Comparison of ENCODE assay signal across 14 cellular contexts in the genomic region with DNA sequence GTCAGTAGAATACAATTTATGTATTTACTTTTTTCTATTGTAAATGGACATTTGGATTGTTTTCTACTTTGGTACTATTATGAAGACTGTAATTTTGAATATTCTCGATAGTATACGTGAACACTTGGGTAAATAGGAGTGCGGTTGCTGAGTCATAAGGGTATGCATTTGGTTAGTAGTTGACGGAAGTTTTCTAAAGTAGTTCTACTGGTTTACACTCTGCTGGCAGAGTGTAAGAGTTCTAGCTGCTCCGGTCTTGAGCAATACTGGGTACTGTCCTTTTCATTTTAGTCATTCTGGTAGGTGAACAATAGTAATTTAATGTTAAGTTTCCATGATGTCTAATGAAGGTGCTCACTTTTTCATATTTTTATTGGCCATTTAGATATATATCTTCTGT.
DNase-seq lines count a peak whose midpoint lies in the region; ATAC-seq, FAIRE-seq and TF ChIP-seq lines count a peak whose summit lies in the region.
"Had no signal": no experiment of that assay in that cellular context is flagged by ENCODE, and none has a peak within 500 bp of the region (broad histone marks: within the 10 kb centered on the region; RNA-seq: fewer than 3 reads in every experiment).

No MANE protein-coding gene starts in this region.

- CTCF ChIA-PET in RWPE1 (lab: Yijun Ruan, JAX): no interaction called here

- no peak for FAIRE-seq in RCC 7860 (lab: Jason Lieb, UNC)
- FAIRE-seq: G401.6 had no signal

- POLR2A ChIA-PET in RWPE1 (lab: Yijun Ruan, JAX; ENCODE audit: low non-redundant PET): no interaction called here

- H3K27ac ChIP-seq in RWPE1: no peak overlapping the region

- peak; percentile 42 for DNase-seq in RWPE1 (ENCODE audit: low spot score)
- no peak for DNase-seq in NCI-H2107 (lab: John Stamatoyannopoulos, UW)
- DNase-seq in NOMO-1 treated with dmso at 0.1 percent for 144 hours (lab: John Stamatoyannopoulos, UW; ENCODE audit: unreplicated experiment): no peak
- no peak for DNase-seq in RCC 7860 (ENCODE audit: low spot score)
- no peak for DNase-seq in NCI-H1436 treated with DMSO at 0.1 percent for 48 hours (lab: John Stamatoyannopoulos, UW)
- DNase-seq: activated CD4-positive, alpha-beta T cell treated with anti-CD3 and anti-CD28 coated beads, Interleukin-2, amount 10 ng/mL, durations not matched to agents 24 days and 14 days; C1 segment of cervical spinal cord; NCI-H69; spleen had no signal

- peak; percentile 61 for ATAC-seq in GM18505 (IDR thresholded peaks at IDR 0.05; ENCODE audit: unreplicated experiment)
- ATAC-seq in GM19452 (IDR thresholded peaks at IDR 0.05; ENCODE audit: unreplicated experiment): peak; percentile 71
- ATAC-seq in HG02885 (IDR thresholded peaks at IDR 0.05; ENCODE audit: poor library complexity, unreplicated experiment): peak; percentile 77
- ATAC-seq: SK-N-SH treated with all-trans-retinoic acid at 6 μM for 48 hours had no signal

- TF ChIP-seq POLR2A in GM18505 (IDR thresholded peaks at IDR 0.05; ENCODE audit: borderline replicate concordance, extremely low read depth, insufficient read depth, insufficient read length): no peak

- TF ChIP-seq CTCF in RWPE1 (conservative IDR thresholded peaks at IDR 0.05; ENCODE audit: low read depth): no peak
